Comparison of ENCODE assay signal across 19 cellular contexts in the genomic region with DNA sequence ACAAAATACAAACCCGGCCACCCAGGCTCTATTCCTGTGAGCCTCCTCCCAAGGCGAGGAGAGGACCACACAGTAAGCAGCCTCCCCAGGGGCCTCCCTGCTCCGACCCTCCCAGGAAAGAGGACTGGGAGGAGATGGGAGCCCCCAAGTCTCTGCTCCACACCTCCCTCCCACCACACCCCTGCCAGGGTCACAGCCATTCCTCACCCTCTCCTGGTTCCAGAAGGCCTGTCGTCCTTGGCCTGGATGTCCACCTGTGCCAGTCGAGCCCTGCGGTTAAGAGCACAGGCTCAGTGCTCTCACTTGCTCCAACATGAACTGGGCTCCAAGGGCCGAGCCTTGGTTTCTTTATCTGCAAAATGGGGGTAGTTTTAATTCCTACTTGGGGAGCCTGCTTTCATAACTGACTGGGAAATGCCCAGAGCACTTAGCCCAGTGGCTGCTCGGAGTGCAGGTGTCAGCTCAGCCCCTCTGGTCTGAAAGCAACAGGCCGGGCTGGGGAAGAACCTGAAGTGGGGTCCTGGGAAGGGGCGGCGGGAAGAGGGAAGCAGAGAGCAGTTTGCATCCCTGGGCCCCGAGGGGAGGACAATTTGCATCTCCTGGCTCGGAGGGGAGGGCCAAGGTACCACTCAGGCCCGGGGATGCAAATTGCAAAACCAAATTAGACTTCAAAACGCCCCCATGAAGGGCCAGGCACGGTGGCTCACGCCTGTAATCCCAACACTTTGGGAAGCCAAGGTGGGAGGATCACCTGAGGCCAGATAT. TPM values are rescaled to one million over a fixed set of nuclear protein-coding genes. Genes with fewer than 3 reads are reported as not detected.
DNase-seq lines count a peak whose midpoint lies in the region; ATAC-seq and TF ChIP-seq lines count a peak whose summit lies in the region.
"Had no signal": no experiment of that assay in that cellular context is flagged by ENCODE, and none has a peak within 500 bp of the region (broad histone marks: within the 10 kb centered on the region; RNA-seq: fewer than 3 reads in every experiment).

No MANE protein-coding gene starts in this region.

- no peak for TF ChIP-seq CTCF in GM23338 (conservative IDR thresholded peaks at IDR 0.05; ENCODE audit: low read depth in 2 of 2)

- no peaks in the 10 kb centered on the region for H3K4me1 ChIP-seq in GM23338 (ENCODE audit: insufficient read depth)

- H3K79me2 ChIP-seq in GM23338 (replicated peaks; ENCODE audit: insufficient read depth), result no peaks in the 10 kb centered on the region

- H3F3A ChIP-seq in GM23338 (replicated peaks; ENCODE audit: low read depth), result no peaks in the 10 kb centered on the region

- H3K9me2 ChIP-seq in GM23338 (ENCODE audit: insufficient read depth), result no peaks in the 10 kb centered on the region

- intact Hi-C loops in posterior vena cava (cut with DNase I), result loop anchor here in 1 of 2 donors (5.0 kb wide), 1 partner anchor 944 kb away; no protein-coding TSS in a partner anchor

- no peak overlapping the region for H2AFZ ChIP-seq in GM23338

- H3K4me3 ChIP-seq in GM23338, result no peak overlapping the region

- H3K36me3 ChIP-seq in GM23338 (ENCODE audit: insufficient read depth), result no peaks in the 10 kb centered on the region

- peak overlapping the region; percentile 27; the same call in 1 of the 2 replicates for H3K27ac Mint-ChIP-seq in GM23338
- peak overlapping the region; percentile 47 for H3K27ac Mint-ChIP-seq in activated T-helper 17 cell treated with anti-CD3 and anti-CD28 coated beads, Interleukin-2, amount 50 U/mL, for 72 hours
- H3K27ac Mint-ChIP-seq: HFFc6 had no signal

- no peak overlapping the region for H3K27ac ChIP-seq in GM23338 (ENCODE audit: low read depth)

- ATAC-seq in GM23338, result no peak
- no peak for ATAC-seq in activated T-helper 17 cell treated with anti-CD3 and anti-CD28 coated beads, Interleukin-2, amount 50 U/mL, for 72 hours (replicated peaks)

- no peak overlapping the region for H3K4me2 ChIP-seq in GM23338

- no peaks in the 10 kb centered on the region for H3K27me3 ChIP-seq in GM23338 (ENCODE audit: insufficient read depth)

- no peak overlapping the region for H3K4me3 Mint-ChIP-seq in GM23338
- H3K4me3 Mint-ChIP-seq in activated T-helper 17 cell treated with anti-CD3 and anti-CD28 coated beads, Interleukin-2, amount 50 U/mL, for 72 hours, result no peak overlapping the region
- H3K4me3 Mint-ChIP-seq: CD14-positive monocyte, HFFc6 had no signal

- no peaks in the 10 kb centered on the region for H4K20me1 ChIP-seq in GM23338 (replicated peaks; ENCODE audit: insufficient read depth)

- DNase-seq in GM23338 (ENCODE audit: low spot score) (no peak), NCI-H526 (lab: John Stamatoyannopoulos, UW) (peak; percentile 81 to 94), posterior vena cava (ENCODE audit: low spot score) (peak; percentile 63), T-helper 2 cell (no peak), DMS79 treated with DMSO at 0.1 percent for 48 hours (lab: John Stamatoyannopoulos, UW) (no peak)
- no peak for DNase-seq in stimulated activated naive CD4-positive, alpha-beta T cell (lab: John Stamatoyannopoulos, UW)
- DNase-seq: H7, HFFc6, KBM-7, NCI-H1105, NCI-H146, NCI-H2029, NCI-H226, NCI-H510A treated with DMSO at 0.1 percent for 48 hours, NCI-H82, OCI-M1, Right ventricle myocardium superior had no signal

- peaks cover 13% of the 10 kb centered on the region for H3K27me3 Mint-ChIP-seq in GM23338 (ENCODE audit: insufficient read depth, low read depth, poor library complexity)
- no peaks in the 10 kb centered on the region for H3K27me3 Mint-ChIP-seq in activated T-helper 17 cell treated with anti-CD3 and anti-CD28 coated beads, Interleukin-2, amount 50 U/mL, for 72 hours

- peaks cover 37% of the 10 kb centered on the region for H3K36me3 Mint-ChIP-seq in GM23338 (ENCODE audit: low read depth)
- H3K36me3 Mint-ChIP-seq in activated T-helper 17 cell treated with anti-CD3 and anti-CD28 coated beads, Interleukin-2, amount 50 U/mL, for 72 hours (ENCODE audit: low read depth), result peaks cover 43% of the 10 kb centered on the region

- peaks cover 11% of the 10 kb centered on the region; the same call in 2 of the 3 replicates for H3K9me3 Mint-ChIP-seq in GM23338
- H3K9me3 Mint-ChIP-seq in activated T-helper 17 cell treated with anti-CD3 and anti-CD28 coated beads, Interleukin-2, amount 50 U/mL, for 72 hours, result no peaks in the 10 kb centered on the region
- H3K9me3 Mint-ChIP-seq: CD14-positive monocyte, HFFc6 had no signal

- peaks cover 8% of the 10 kb centered on the region for H3K4me1 Mint-ChIP-seq in GM23338
- no peaks in the 10 kb centered on the region for H3K4me1 Mint-ChIP-seq in activated T-helper 17 cell treated with anti-CD3 and anti-CD28 coated beads, Interleukin-2, amount 50 U/mL, for 72 hours
- H3K4me1 Mint-ChIP-seq: CD14-positive monocyte had no signal

TF ChIP-seq in GM23338, 12 proteins besides CTCF, POLR2A, EP300 and RAD21 (continues in another document):
- TF ChIP-seq, protein P1, sequence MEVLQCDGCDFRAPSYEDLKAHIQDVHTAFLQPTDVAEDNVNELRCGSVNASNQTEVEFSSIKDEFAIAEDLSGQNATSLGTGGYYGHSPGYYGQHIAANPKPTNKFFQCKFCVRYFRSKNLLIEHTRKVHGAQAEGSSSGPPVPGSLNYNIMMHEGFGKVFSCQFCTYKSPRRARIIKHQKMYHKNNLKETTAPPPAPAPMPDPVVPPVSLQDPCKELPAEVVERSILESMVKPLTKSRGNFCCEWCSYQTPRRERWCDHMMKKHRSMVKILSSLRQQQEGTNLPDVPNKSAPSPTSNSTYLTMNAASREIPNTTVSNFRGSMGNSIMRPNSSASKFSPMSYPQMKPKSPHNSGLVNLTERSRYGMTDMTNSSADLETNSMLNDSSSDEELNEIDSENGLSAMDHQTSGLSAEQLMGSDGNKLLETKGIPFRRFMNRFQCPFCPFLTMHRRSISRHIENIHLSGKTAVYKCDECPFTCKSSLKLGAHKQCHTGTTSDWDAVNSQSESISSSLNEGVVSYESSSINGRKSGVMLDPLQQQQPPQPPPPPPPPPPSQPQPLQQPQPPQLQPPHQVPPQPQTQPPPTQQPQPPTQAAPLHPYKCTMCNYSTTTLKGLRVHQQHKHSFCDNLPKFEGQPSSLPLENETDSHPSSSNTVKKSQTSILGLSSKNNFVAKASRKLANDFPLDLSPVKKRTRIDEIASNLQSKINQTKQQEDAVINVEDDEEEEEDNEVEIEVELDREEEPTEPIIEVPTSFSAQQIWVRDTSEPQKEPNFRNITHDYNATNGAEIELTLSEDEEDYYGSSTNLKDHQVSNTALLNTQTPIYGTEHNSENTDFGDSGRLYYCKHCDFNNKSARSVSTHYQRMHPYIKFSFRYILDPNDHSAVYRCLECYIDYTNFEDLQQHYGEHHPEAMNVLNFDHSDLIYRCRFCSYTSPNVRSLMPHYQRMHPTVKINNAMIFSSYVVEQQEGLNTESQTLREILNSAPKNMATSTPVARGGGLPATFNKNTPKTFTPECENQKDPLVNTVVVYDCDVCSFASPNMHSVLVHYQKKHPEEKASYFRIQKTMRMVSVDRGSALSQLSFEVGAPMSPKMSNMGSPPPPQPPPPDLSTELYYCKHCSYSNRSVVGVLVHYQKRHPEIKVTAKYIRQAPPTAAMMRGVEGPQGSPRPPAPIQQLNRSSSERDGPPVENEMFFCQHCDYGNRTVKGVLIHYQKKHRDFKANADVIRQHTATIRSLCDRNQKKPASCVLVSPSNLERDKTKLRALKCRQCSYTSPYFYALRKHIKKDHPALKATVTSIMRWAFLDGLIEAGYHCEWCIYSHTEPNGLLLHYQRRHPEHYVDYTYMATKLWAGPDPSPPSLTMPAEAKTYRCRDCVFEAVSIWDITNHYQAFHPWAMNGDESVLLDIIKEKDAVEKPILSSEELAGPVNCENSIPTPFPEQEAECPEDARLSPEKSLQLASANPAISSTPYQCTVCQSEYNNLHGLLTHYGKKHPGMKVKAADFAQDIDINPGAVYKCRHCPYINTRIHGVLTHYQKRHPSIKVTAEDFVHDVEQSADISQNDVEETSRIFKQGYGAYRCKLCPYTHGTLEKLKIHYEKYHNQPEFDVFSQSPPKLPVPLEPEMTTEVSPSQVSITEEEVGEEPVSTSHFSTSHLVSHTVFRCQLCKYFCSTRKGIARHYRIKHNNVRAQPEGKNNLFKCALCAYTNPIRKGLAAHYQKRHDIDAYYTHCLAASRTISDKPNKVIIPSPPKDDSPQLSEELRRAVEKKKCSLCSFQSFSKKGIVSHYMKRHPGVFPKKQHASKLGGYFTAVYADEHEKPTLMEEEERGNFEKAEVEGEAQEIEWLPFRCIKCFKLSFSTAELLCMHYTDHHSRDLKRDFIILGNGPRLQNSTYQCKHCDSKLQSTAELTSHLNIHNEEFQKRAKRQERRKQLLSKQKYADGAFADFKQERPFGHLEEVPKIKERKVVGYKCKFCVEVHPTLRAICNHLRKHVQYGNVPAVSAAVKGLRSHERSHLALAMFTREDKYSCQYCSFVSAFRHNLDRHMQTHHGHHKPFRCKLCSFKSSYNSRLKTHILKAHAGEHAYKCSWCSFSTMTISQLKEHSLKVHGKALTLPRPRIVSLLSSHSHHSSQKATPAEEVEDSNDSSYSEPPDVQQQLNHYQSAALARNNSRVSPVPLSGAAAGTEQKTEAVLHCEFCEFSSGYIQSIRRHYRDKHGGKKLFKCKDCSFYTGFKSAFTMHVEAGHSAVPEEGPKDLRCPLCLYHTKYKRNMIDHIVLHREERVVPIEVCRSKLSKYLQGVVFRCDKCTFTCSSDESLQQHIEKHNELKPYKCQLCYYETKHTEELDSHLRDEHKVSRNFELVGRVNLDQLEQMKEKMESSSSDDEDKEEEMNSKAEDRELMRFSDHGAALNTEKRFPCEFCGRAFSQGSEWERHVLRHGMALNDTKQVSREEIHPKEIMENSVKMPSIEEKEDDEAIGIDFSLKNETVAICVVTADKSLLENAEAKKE (CRISPR knock-in tag; IDR thresholded peaks at IDR 0.05), result no peak
- TF ChIP-seq ZNF114 (CRISPR knock-in tag; IDR thresholded peaks at IDR 0.05) (no peak), EZH2phosphoT487 (IDR thresholded peaks at IDR 0.05; ENCODE audit: unreplicated experiment) (no peak), JUNB (IDR thresholded peaks at IDR 0.05; ENCODE audit: unreplicated experiment) (no peak)

RNA-seq across cellular contexts. Expression of a gene that starts 23.6 kb away (rescaled TPM):
- total RNA-seq in GM23338 (2014; rRNA removed; shearing (Covaris generic)), result 2.4 and 3.1 TPM in 2 replicates
- 6.2 and 7.4 TPM in 2 replicates for polyA plus RNA-seq in GM23338 (2016; fragmentation: Nextera tagmentation; extraction: Ambion mirVana)
- total RNA-seq in activated T-helper 17 cell treated with anti-CD3 and anti-CD28 coated beads, Interleukin-2, amount 50 U/mL, for 72 hours, result 10 to 100 TPM in 1 of 2 donors, 1 to 10 TPM in 1; 9.8 to 20.2 TPM
- total RNA-seq in posterior vena cava, result 10 to 100 TPM in 1 of 2 donors, 1 to 10 TPM in 1; 9.3 to 13.8 TPM

RNA-seq across cellular contexts. Expression of a gene that starts 43.3 kb away (rescaled TPM):
- total RNA-seq in GM23338 (2014; rRNA removed; shearing (Covaris generic)), result 24.4 and 30.2 TPM in 2 replicates
- 26.5 and 28.0 TPM in 2 replicates for polyA plus RNA-seq in GM23338 (2016; fragmentation: Nextera tagmentation; extraction: Ambion mirVana)
- total RNA-seq in activated T-helper 17 cell treated with anti-CD3 and anti-CD28 coated beads, Interleukin-2, amount 50 U/mL, for 72 hours, result 10 to 100 TPM; 25.7 to 26.4 TPM
- 10 to 100 TPM; 34.9 to 36.4 TPM for total RNA-seq in posterior vena cava

Comparison
In these comparisons a context has a peak if more than half of its experiments do, and no peak if none do; other contexts are left out.
1. DNase-seq: peak in NCI-H526 (2 of 2) and posterior vena cava (single experiment); none in GM23338 (single experiment), T-helper 2 cell (0 of 5), DMS79 treated with DMSO at 0.1 percent for 48 hours (single experiment) and stimulated activated naive CD4-positive, alpha-beta T cell (0 of 6).